20 cellular contexts compared by ENCODE assay signal in genomic region chr11:31926816-31927528, GRCh38.
"Had no signal": no experiment of that assay in that cellular context is flagged by ENCODE, and none has a peak within 500 bp of the region (broad histone marks: within the 10 kb centered on the region; RNA-seq: fewer than 3 reads in every experiment).

No MANE protein-coding gene starts in this region.

- H3K4me2 ChIP-seq: SK-N-SH had no signal

- H3K9me3 ChIP-seq: SK-N-SH had no signal

- H3K9ac ChIP-seq: SK-N-SH had no signal

- ATAC-seq: Panc1, T-cell had no signal

- H3K36me3 Mint-ChIP-seq: IgD-negative memory B cell, T-cell had no signal

- DNase-seq: KBM-7, MV-4-11, NCI-H1048, NCI-H1105, NCI-H146, NCI-H187, NCI-H2029, NCI-H2171 treated with DMSO at 0.1 percent for 48 hours, NCI-H345, NCI-H446 treated with DMSO at 0.1 percent for 48 hours, NCI-H524, NCI-H774, SHP77, SK-N-SH, SW 1271, T-cell had no signal

- H3K9me3 Mint-ChIP-seq: IgD-negative memory B cell; T-cell; T-helper 1 cell treated with Interleukin-12 subunit alpha and Interleukin-12 subunit beta and Interleukin-4 antibody, amounts not matched to agents 30 μg/mL and 1 μg/mL, for 36 hours had no signal

- H3K27ac Mint-ChIP-seq: T-cell; T-helper 1 cell treated with Interleukin-12 subunit alpha and Interleukin-12 subunit beta and Interleukin-4 antibody, amounts not matched to agents 30 μg/mL and 1 μg/mL, for 36 hours had no signal

- H3K4me3 Mint-ChIP-seq: IgD-negative memory B cell; T-cell; T-helper 1 cell treated with Interleukin-12 subunit alpha and Interleukin-12 subunit beta and Interleukin-4 antibody, amounts not matched to agents 30 μg/mL and 1 μg/mL, for 36 hours had no signal

- H3K27ac ChIP-seq: RWPE1 had no signal

- H3K4me1 Mint-ChIP-seq: IgD-negative memory B cell, T-cell had no signal
